18 cellular contexts compared by ENCODE assay signal in genomic region chr15:33859992-33860545, GRCh38.
"Had no signal": no experiment of that assay in that cellular context is flagged by ENCODE, and none has a peak within 500 bp of the region (broad histone marks: within the 10 kb centered on the region; RNA-seq: fewer than 3 reads in every experiment).

No MANE protein-coding gene starts in this region.

- H3K4me3 Mint-ChIP-seq: activated CD4-positive, alpha-beta memory T cell treated with anti-CD3 and anti-CD28 coated beads, Interleukin-2, amount 10 ng/mL, durations not matched to agents 7 days and 5 days; activated CD4-positive, alpha-beta T cell treated with anti-CD3 and anti-CD28 coated beads, Interleukin-2, amount 10 ng/mL, durations not matched to agents 24 days and 14 days; activated naive CD4-positive, alpha-beta T cell treated with anti-CD3 and anti-CD28 coated beads, Interleukin-2, amount 50 U/mL, for 24 hours; activated T-helper 1 cell treated with anti-CD3 and anti-CD28 coated beads, Interleukin-12 subunit alpha, Interleukin-12 subunit beta, Interleukin-2, Interleukin-4 antibody, amounts not matched to agents 30 ng/mL and 10 ng/mL and 1 ng/mL, durations not matched to agents 14 hours and 24 hours and 36 hours; natural killer cell treated with Interleukin-12 subunit alpha and Interleukin-12 subunit beta and Interleukin-15 and Interleukin-18, amount 100 ng/mL, for 72 hours had no signal

- H3K36me3 ChIP-seq: neutrophil, pancreas, right atrium auricular region had no signal

- H3K9me3 ChIP-seq: gastrocnemius medialis, neutrophil, pancreas, psoas muscle, right atrium auricular region, thoracic aorta, upper lobe of right lung had no signal

- H3K27ac Mint-ChIP-seq: activated CD4-positive, alpha-beta memory T cell treated with anti-CD3 and anti-CD28 coated beads, Interleukin-2, amount 10 ng/mL, durations not matched to agents 7 days and 5 days; activated CD4-positive, alpha-beta T cell treated with anti-CD3 and anti-CD28 coated beads, Interleukin-2, amount 10 ng/mL, durations not matched to agents 24 days and 14 days; activated naive CD4-positive, alpha-beta T cell treated with anti-CD3 and anti-CD28 coated beads, Interleukin-2, amount 50 U/mL, for 24 hours; activated T-helper 1 cell treated with anti-CD3 and anti-CD28 coated beads, Interleukin-12 subunit alpha, Interleukin-12 subunit beta, Interleukin-2, Interleukin-4 antibody, amounts not matched to agents 30 ng/mL and 10 ng/mL and 1 ng/mL, durations not matched to agents 14 hours and 24 hours and 36 hours; natural killer cell treated with Interleukin-12 subunit alpha and Interleukin-12 subunit beta and Interleukin-15 and Interleukin-18, amount 100 ng/mL, for 72 hours had no signal

- H3K4me3 ChIP-seq: gastrocnemius medialis, pancreas, psoas muscle, right atrium auricular region, thoracic aorta, upper lobe of right lung had no signal

- H3K27ac ChIP-seq: gastrocnemius medialis, neutrophil, pancreas, psoas muscle, right atrium auricular region, thoracic aorta, upper lobe of right lung had no signal

- H3K9me3 Mint-ChIP-seq: activated CD4-positive, alpha-beta memory T cell treated with anti-CD3 and anti-CD28 coated beads, Interleukin-2, amount 10 ng/mL, durations not matched to agents 7 days and 5 days; activated CD4-positive, alpha-beta T cell treated with anti-CD3 and anti-CD28 coated beads, Interleukin-2, amount 10 ng/mL, durations not matched to agents 24 days and 14 days; activated naive CD4-positive, alpha-beta T cell treated with anti-CD3 and anti-CD28 coated beads, Interleukin-2, amount 50 U/mL, for 24 hours; activated T-helper 1 cell treated with anti-CD3 and anti-CD28 coated beads, Interleukin-12 subunit alpha, Interleukin-12 subunit beta, Interleukin-2, Interleukin-4 antibody, amounts not matched to agents 30 ng/mL and 10 ng/mL and 1 ng/mL, durations not matched to agents 14 hours and 24 hours and 36 hours; natural killer cell treated with Interleukin-12 subunit alpha and Interleukin-12 subunit beta and Interleukin-15 and Interleukin-18, amount 100 ng/mL, for 72 hours had no signal

- H3K4me1 ChIP-seq: gastrocnemius medialis, pancreas, psoas muscle, right atrium auricular region, upper lobe of right lung had no signal

- H3K4me1 Mint-ChIP-seq: activated CD4-positive, alpha-beta memory T cell treated with anti-CD3 and anti-CD28 coated beads, Interleukin-2, amount 10 ng/mL, durations not matched to agents 7 days and 5 days; activated naive CD4-positive, alpha-beta T cell treated with anti-CD3 and anti-CD28 coated beads, Interleukin-2, amount 50 U/mL, for 24 hours had no signal

- H3K27me3 Mint-ChIP-seq: activated CD4-positive, alpha-beta memory T cell treated with anti-CD3 and anti-CD28 coated beads, Interleukin-2, amount 10 ng/mL, durations not matched to agents 7 days and 5 days; activated CD4-positive, alpha-beta T cell treated with anti-CD3 and anti-CD28 coated beads, Interleukin-2, amount 10 ng/mL, durations not matched to agents 24 days and 14 days; activated naive CD4-positive, alpha-beta T cell treated with anti-CD3 and anti-CD28 coated beads, Interleukin-2, amount 50 U/mL, for 24 hours; natural killer cell treated with Interleukin-12 subunit alpha and Interleukin-12 subunit beta and Interleukin-15 and Interleukin-18, amount 100 ng/mL, for 72 hours had no signal

- H3K27me3 ChIP-seq: gastrocnemius medialis, neutrophil, pancreas, right atrium auricular region, upper lobe of right lung had no signal

- DNase-seq: activated CD4-positive, alpha-beta memory T cell treated with anti-CD3 and anti-CD28 coated beads, Interleukin-2, amount 10 ng/mL, durations not matched to agents 7 days and 5 days; activated CD4-positive, alpha-beta T cell treated with anti-CD3 and anti-CD28 coated beads, Interleukin-2, amount 10 ng/mL, durations not matched to agents 24 days and 14 days; activated gamma-delta T cell treated with Interleukin-2 at 50 U/mL for 16 hours; gastrocnemius medialis; hypothalamus; left ventricle myocardium superior; midbrain; pancreas; psoas muscle; stimulated activated CD4-positive, alpha-beta T cell treated with anti-CD3 and anti-CD28 coated beads, Interleukin-4, amount 100 ng/mL, for 24 hours; stimulated activated naive CD4-positive, alpha-beta T cell treated with Interleukin-2 at 50 U/mL for 16 hours; upper lobe of right lung had no signal
